In the genomic region with DNA sequence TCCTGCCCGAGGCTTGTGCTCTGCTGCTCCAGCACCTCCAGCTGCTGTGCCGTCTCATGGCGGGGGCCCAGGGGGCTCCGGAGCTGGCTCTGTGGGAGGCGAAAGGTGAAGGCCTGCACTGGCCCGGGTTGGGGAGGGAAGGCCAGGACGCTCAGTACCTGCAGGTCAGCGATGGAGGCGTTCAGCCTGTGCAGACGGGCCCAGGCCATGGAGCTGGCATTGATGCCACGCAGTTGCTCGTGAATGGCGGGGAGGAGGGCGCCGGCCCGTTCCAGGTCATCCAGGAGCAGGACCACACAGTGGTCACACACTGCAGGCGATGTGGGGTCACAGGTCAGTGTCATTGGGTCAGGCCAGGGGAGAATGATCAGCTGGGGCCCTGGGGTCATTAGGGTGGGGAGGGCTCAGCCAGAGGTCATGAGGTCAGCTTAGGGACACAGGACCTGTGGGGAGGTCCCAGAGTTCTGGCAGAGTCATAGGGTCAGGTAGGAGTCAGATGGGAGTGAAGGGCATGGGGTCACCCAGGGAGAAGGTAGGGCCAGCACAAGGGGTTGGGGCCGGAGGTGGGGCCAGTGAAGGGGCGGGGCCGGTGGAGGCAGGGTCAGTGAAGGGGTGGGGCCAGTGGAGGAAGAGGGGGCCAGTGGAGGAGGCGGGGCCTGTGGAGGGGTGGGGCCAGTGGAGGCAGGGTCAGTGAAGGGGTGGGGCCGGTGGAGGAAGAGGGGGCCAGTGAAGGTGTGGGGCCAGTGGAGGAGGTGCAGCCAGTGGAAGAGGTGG, we compare ENCODE assay signal across 10 cellular contexts. TPM values are rescaled to one million over a fixed set of nuclear protein-coding genes. Genes with fewer than 3 reads are reported as not detected.
A peak's percentile ranks its signal among the peaks of the same experiment; 100 is the strongest.
DNase-seq lines count a peak whose midpoint lies in the region; ATAC-seq, FAIRE-seq and TF ChIP-seq lines count a peak whose summit lies in the region.
"Had no signal": no experiment of that assay in that cellular context is flagged by ENCODE, and none has a peak within 500 bp of the region (broad histone marks: within the 10 kb centered on the region; RNA-seq: fewer than 3 reads in every experiment).

No MANE protein-coding gene starts in this region.

- no peaks in the 10 kb centered on the region for H3K36me3 Mint-ChIP-seq in activated naive CD4-positive, alpha-beta T cell treated with anti-CD3 and anti-CD28 coated beads, Interleukin-2, amount 50 U/mL, for 72 hours

- H3K9me3 Mint-ChIP-seq in activated naive CD4-positive, alpha-beta T cell treated with anti-CD3 and anti-CD28 coated beads, Interleukin-2, amount 50 U/mL, for 72 hours, result no peaks in the 10 kb centered on the region

- ATAC-seq in activated naive CD4-positive, alpha-beta T cell treated with anti-CD3 and anti-CD28 coated beads, Interleukin-2, amount 50 U/mL, for 72 hours, result peak; percentile 25 to 28
- ATAC-seq in HG03045 (IDR thresholded peaks at IDR 0.05; ENCODE audit: unreplicated experiment), result no peak

- H3K4me3 ChIP-seq in fibroblast of villous mesenchyme (ENCODE audit: low read depth, low read length), result no peak overlapping the region

- peak overlapping the region in 1 of 2 donors; percentile 41 for H3K27ac Mint-ChIP-seq in activated naive CD4-positive, alpha-beta T cell treated with anti-CD3 and anti-CD28 coated beads, Interleukin-2, amount 50 U/mL, for 72 hours
- H3K27ac Mint-ChIP-seq: activated T-cell treated with anti-CD3 and anti-CD28 coated beads, Interleukin-2, amount 50 U/mL, for 72 hours had no signal

- DNase-seq in activated naive CD4-positive, alpha-beta T cell treated with anti-CD3 and anti-CD28 coated beads, Interleukin-2, amount 50 U/mL, for 72 hours (ENCODE audit: low spot score in 2 of 2), result no peak
- DNase-seq in activated naive CD4-positive, alpha-beta T cell treated with anti-CD3 and anti-CD28 coated beads, Interleukin-2, amount 50 U/mL, for 16 hours, result no peak
- peak; percentile 86 for DNase-seq in RWPE1 (ENCODE audit: low spot score)
- peak; percentile 14 for DNase-seq in fibroblast of villous mesenchyme (ENCODE audit: low read depth)
- peak; percentile 52 for DNase-seq in stimulated activated CD8-positive, alpha-beta memory T cell treated with anti-CD3 and anti-CD28 coated beads, Interleukin-4, amount 100 ng/mL, for 48 hours
- no peak for DNase-seq in dedifferentiated amniotic fluid mesenchymal stem cell (ENCODE audit: extremely low spot score)
- DNase-seq in GM19239 (ENCODE audit: insufficient read length, low spot score), result no peak

- CTCF ChIA-PET in RWPE1 (lab: Yijun Ruan, JAX), result interaction anchor here (0.9 kb wide), 1 partner anchor 62 kb away, joined by 5 read pairs; no protein-coding TSS in a partner anchor

- FAIRE-seq in GM19239 (lab: Jason Lieb, UNC), result no peak
- FAIRE-seq: keratinocyte had no signal

- POLR2A ChIA-PET in RWPE1 (lab: Yijun Ruan, JAX; ENCODE audit: low non-redundant PET), result no interaction called here

- TF ChIP-seq CTCF in RWPE1 (conservative IDR thresholded peaks at IDR 0.05; ENCODE audit: low read depth), result no peak
- no peak for TF ChIP-seq CTCF in fibroblast of villous mesenchyme (IDR thresholded peaks at IDR 0.05; ENCODE audit: insufficient read depth, low read depth, low read length)

- peak overlapping the region; percentile 81 for H3K27ac ChIP-seq in RWPE1

RNA-seq across cellular contexts. Expression of a gene that starts 18.0 kb away (rescaled TPM):
- total RNA-seq in activated naive CD4-positive, alpha-beta T cell treated with anti-CD3 and anti-CD28 coated beads, Interleukin-2, amount 50 U/mL, for 72 hours, result 10 to 100 TPM; 92.6 to 93.6 TPM
- 111 and 138 TPM in 2 replicates for total RNA-seq in fibroblast of villous mesenchyme

RNA-seq across cellular contexts. Expression of a gene that starts 46.3 kb away (rescaled TPM):
- under 1 TPM; 0.36 to 0.95 TPM for total RNA-seq in activated naive CD4-positive, alpha-beta T cell treated with anti-CD3 and anti-CD28 coated beads, Interleukin-2, amount 50 U/mL, for 72 hours
- 35.1 and 55.3 TPM in 2 replicates for total RNA-seq in fibroblast of villous mesenchyme

Comparison
In these comparisons a context has a peak if more than half of its experiments do, and no peak if none do; other contexts are left out.
1. DNase-seq: peak in RWPE1 (single experiment), fibroblast of villous mesenchyme (single experiment) and stimulated activated CD8-positive, alpha-beta memory T cell treated with anti-CD3 and anti-CD28 coated beads, Interleukin-4, amount 100 ng/mL, for 48 hours (single experiment); none in activated naive CD4-positive, alpha-beta T cell treated with anti-CD3 and anti-CD28 coated beads, Interleukin-2, amount 50 U/mL, for 72 hours (0 of 2), activated naive CD4-positive, alpha-beta T cell treated with anti-CD3 and anti-CD28 coated beads, Interleukin-2, amount 50 U/mL, for 16 hours (single experiment), dedifferentiated amniotic fluid mesenchymal stem cell (single experiment) and GM19239 (single experiment).
2. RNA of a gene that starts 46.3 kb away (total RNA-seq): 35.1 to 55.3 TPM in fibroblast of villous mesenchyme; 0.36 to 0.95 TPM in activated naive CD4-positive, alpha-beta T cell treated with anti-CD3 and anti-CD28 coated beads, Interleukin-2, amount 50 U/mL, for 72 hours; every median in the first group is over 10 times any median in the second.